ENCODE assay signal across 8 cellular contexts in genomic region chrX:102659790-102660757, GRCh38.
A peak's percentile ranks its signal among the peaks of the same experiment; 100 is the strongest.
DNase-seq lines count a peak whose midpoint lies in the region; ATAC-seq and TF ChIP-seq lines count a peak whose summit lies in the region.

No MANE protein-coding gene starts in this region.

- no peaks in the 10 kb centered on the region for H3K27me3 Mint-ChIP-seq in nephron (ENCODE audit: low read depth)

- peaks cover 8% of the 10 kb centered on the region for H3K4me1 Mint-ChIP-seq in nephron

- H2AFZ ChIP-seq in ACC112 (ENCODE audit: low read length, unreplicated experiment) = peak overlapping the region; percentile 91

- ATAC-seq in HG03432 (IDR thresholded peaks at IDR 0.05; ENCODE audit: unreplicated experiment) = peak; percentile 100

- H3K36me3 Mint-ChIP-seq in nephron (ENCODE audit: low read depth) = peaks cover 30% of the 10 kb centered on the region

- H3K27ac Mint-ChIP-seq in nephron = peak overlapping the region; percentile 86 to 90 (median 88)

- DNase-seq in NOMO-1 (lab: John Stamatoyannopoulos, UW; ENCODE audit: unreplicated experiment in 2 of 2) (peak; percentile 55 to 67), fibroblast of the conjunctiva (ENCODE audit: low read depth) (peak; percentile 44)
- DNase-seq in activated T-helper 1 cell treated with anti-CD3 and anti-CD28 coated beads, Interleukin-2, amount 50 U/mL, for 16 hours (ENCODE audit: low read depth in 1 of 2, low spot score in 1 of 2) = peak; percentile 58 to 63
- peak; percentile 67 to 80 (median 74) for DNase-seq in stimulated activated naive CD4-positive, alpha-beta T cell (lab: John Stamatoyannopoulos, UW)

- H3K27ac ChIP-seq in ACC112 (ENCODE audit: low read depth, low read length) = no peak overlapping the region

- peaks cover 18% of the 10 kb centered on the region for H3K9me3 Mint-ChIP-seq in nephron

- H3K79me2 ChIP-seq in ACC112 (ENCODE audit: control insufficient read depth, insufficient read depth, low read length, unreplicated experiment) = no peaks in the 10 kb centered on the region

- peak overlapping the region; percentile 83 for H3K4me3 ChIP-seq in ACC112 (ENCODE audit: low read depth, low read length)

- H3K4me3 Mint-ChIP-seq in nephron = peak overlapping the region; percentile 85 to 89 (median 88)

- H3K4me1 ChIP-seq in ACC112 (ENCODE audit: control insufficient read depth, insufficient read depth, low read length, unreplicated experiment) = no peaks in the 10 kb centered on the region

- TF ChIP-seq POLR2A in GM19099 (IDR thresholded peaks at IDR 0.05; ENCODE audit: extremely low read depth, insufficient read length, low read depth) = peak; percentile 48

- H3K27me3 ChIP-seq in ACC112 (ENCODE audit: insufficient read depth, low read length) = no peaks in the 10 kb centered on the region

- TF ChIP-seq CTCF in nephron (IDR thresholded peaks at IDR 0.05; ENCODE audit: unreplicated experiment in 3 of 3) = peak in 1 of 3 experiments; percentile 22

- H3K36me3 ChIP-seq in ACC112 (ENCODE audit: insufficient read depth, low read length) = no peaks in the 10 kb centered on the region
